ENCODE assay signal across 9 cellular contexts in genomic region chr18:63216911-63217311, GRCh38.
A peak's percentile ranks its signal among the peaks of the same experiment; 100 is the strongest.
DNase-seq lines count a peak whose midpoint lies in the region; ATAC-seq and TF ChIP-seq lines count a peak whose summit lies in the region.
"Had no signal": no experiment of that assay in that cellular context is flagged by ENCODE, and none has a peak within 500 bp of the region (broad histone marks: within the 10 kb centered on the region; RNA-seq: fewer than 3 reads in every experiment).

No MANE protein-coding gene starts in this region.

- TF ChIP-seq CTCF in OCI-LY7 (conservative IDR thresholded peaks at IDR 0.05; ENCODE audit: low read length) (no peak), body of pancreas (IDR thresholded peaks at IDR 0.05) (no peak)

- no peaks in the 10 kb centered on the region for H3K27me3 ChIP-seq in body of pancreas

- peaks cover 53% of the 10 kb centered on the region for H3K36me3 Mint-ChIP-seq in activated CD4-positive, alpha-beta T cell treated with anti-CD3 and anti-CD28 coated beads for 36 hours (ENCODE audit: low read depth)
- peaks cover 19 to 45% of the 10 kb centered on the region in 2 donors for H3K36me3 Mint-ChIP-seq in activated T-cell treated with anti-CD3 and anti-CD28 coated beads, Interleukin-2, amount 50 U/mL, for 72 hours (ENCODE audit: insufficient read depth in 2 of 2)
- H3K36me3 Mint-ChIP-seq in stimulated activated effector memory CD8-positive, alpha-beta T cell treated with anti-CD3 and anti-CD28 coated beads, Interleukin-12 subunit alpha, Interleukin-12 subunit beta, amount 100 ng/mL, for 72 hours, result peaks cover 95% of the 10 kb centered on the region

- H3K4me1 ChIP-seq in OCI-LY7 (ENCODE audit: insufficient read depth, low read length, poor library complexity, severe bottlenecking) (no peaks in the 10 kb centered on the region), body of pancreas (no peaks in the 10 kb centered on the region)

- peaks cover 95% of the 10 kb centered on the region for H3K4me1 Mint-ChIP-seq in activated CD4-positive, alpha-beta T cell treated with anti-CD3 and anti-CD28 coated beads for 36 hours
- H3K4me1 Mint-ChIP-seq in activated T-cell treated with anti-CD3 and anti-CD28 coated beads, Interleukin-2, amount 50 U/mL, for 72 hours (ENCODE audit: low read depth), result peaks cover 95% of the 10 kb centered on the region
- peaks cover 92% of the 10 kb centered on the region for H3K4me1 Mint-ChIP-seq in stimulated activated effector memory CD8-positive, alpha-beta T cell treated with anti-CD3 and anti-CD28 coated beads, Interleukin-12 subunit alpha, Interleukin-12 subunit beta, amount 100 ng/mL, for 72 hours

- peak; percentile 28 for ATAC-seq in activated CD4-positive, alpha-beta T cell treated with anti-CD3 and anti-CD28 coated beads for 36 hours
- peak; percentile 62 for ATAC-seq in HG02885 (IDR thresholded peaks at IDR 0.05; ENCODE audit: poor library complexity, unreplicated experiment)
- ATAC-seq in activated T-cell treated with anti-CD3 and anti-CD28 coated beads, Interleukin-2, amount 50 U/mL, for 72 hours (replicated peaks in 1 of 2), result no peak
- no peak for ATAC-seq in stimulated activated effector memory CD8-positive, alpha-beta T cell treated with anti-CD3 and anti-CD28 coated beads, Interleukin-12 subunit alpha, Interleukin-12 subunit beta, amount 100 ng/mL, for 72 hours
- no peak for ATAC-seq in GM18873 (IDR thresholded peaks at IDR 0.05; ENCODE audit: low FRiP score, unreplicated experiment)
- ATAC-seq in body of pancreas, result no peak

- no peak overlapping the region for H3K4me3 ChIP-seq in OCI-LY7 (ENCODE audit: low read depth, low read length, poor library complexity, severe bottlenecking)
- no peak overlapping the region for H3K4me3 ChIP-seq in body of pancreas

- POLR2A ChIA-PET in activated CD4-positive, alpha-beta T cell treated with anti-CD3 and anti-CD28 coated beads for 36 hours (lab: Charles Lee), result interaction anchor here (0.6 kb wide), 1 partner anchor 54 kb away, joined by 4 read pairs; no protein-coding TSS in a partner anchor
- POLR2A ChIA-PET in OCI-LY7 (lab: Charles Lee), result no interaction called here

- H3K27ac Mint-ChIP-seq in activated CD4-positive, alpha-beta T cell treated with anti-CD3 and anti-CD28 coated beads for 36 hours, result peak overlapping the region; percentile 91
- peak overlapping the region; percentile 98 for H3K27ac Mint-ChIP-seq in activated T-cell treated with anti-CD3 and anti-CD28 coated beads, Interleukin-2, amount 50 U/mL, for 72 hours
- H3K27ac Mint-ChIP-seq in stimulated activated effector memory CD8-positive, alpha-beta T cell treated with anti-CD3 and anti-CD28 coated beads, Interleukin-12 subunit alpha, Interleukin-12 subunit beta, amount 100 ng/mL, for 72 hours, result peak overlapping the region; percentile 99

- H4K20me1 ChIP-seq in OCI-LY7 (ENCODE audit: insufficient read depth, low read length), result no peaks in the 10 kb centered on the region

- H3K27ac ChIP-seq in OCI-LY7 (ENCODE audit: low read depth, low read length, poor library complexity, severe bottlenecking) (no peak overlapping the region), body of pancreas (no peak overlapping the region)

- H3K9me2 ChIP-seq in OCI-LY7 (ENCODE audit: insufficient read depth, low read length), result no peaks in the 10 kb centered on the region

- H3K4me2 ChIP-seq in OCI-LY7 (ENCODE audit: low read length), result no peak overlapping the region

- CTCF ChIA-PET in activated CD4-positive, alpha-beta T cell treated with anti-CD3 and anti-CD28 coated beads for 36 hours (lab: Charles Lee), result interaction anchor here (0.6 to 1.3 kb wide), 4 partner anchors 13 to 100 kb away, joined by 3 read pairs; no protein-coding TSS in a partner anchor
- CTCF ChIA-PET in OCI-LY7 (lab: Charles Lee; ENCODE audit: unreplicated experiment), result no interaction called here

- no peak overlapping the region for H2AFZ ChIP-seq in OCI-LY7 (ENCODE audit: low read length)

- intact Hi-C loops in activated CD4-positive, alpha-beta T cell treated with anti-CD3 and anti-CD28 coated beads for 36 hours (cut with DNase I, micrococcal nuclease), result loop anchor here (1.0 to 5.0 kb wide), 3 partner anchors 16 to 695 kb away; partner anchors contain the start of gene ZCCHC2 (in 1 of the 2)
- intact Hi-C loops in OCI-LY7 (cut with micrococcal nuclease; ENCODE audit: unreplicated experiment), result no loop called here
- intact Hi-C loops in body of pancreas (cut with DNase I), result no loop called here

- no peak for TF ChIP-seq POLR2A in body of pancreas (IDR thresholded peaks at IDR 0.05)

- H3K79me2 ChIP-seq in OCI-LY7 (ENCODE audit: insufficient read depth, low read depth, low read length), result no peaks in the 10 kb centered on the region

- H3K9me3 Mint-ChIP-seq in activated CD4-positive, alpha-beta T cell treated with anti-CD3 and anti-CD28 coated beads for 36 hours (ENCODE audit: low read depth), result peaks cover 9% of the 10 kb centered on the region
- peaks cover 8 to 9% of the 10 kb centered on the region in 2 donors for H3K9me3 Mint-ChIP-seq in activated T-cell treated with anti-CD3 and anti-CD28 coated beads, Interleukin-2, amount 50 U/mL, for 72 hours
- H3K9me3 Mint-ChIP-seq in stimulated activated effector memory CD8-positive, alpha-beta T cell treated with anti-CD3 and anti-CD28 coated beads, Interleukin-12 subunit alpha, Interleukin-12 subunit beta, amount 100 ng/mL, for 72 hours, result peaks cover 8% of the 10 kb centered on the region

- peak; percentile 56 for DNase-seq in activated CD4-positive, alpha-beta T cell treated with anti-CD3 and anti-CD28 coated beads for 36 hours
- DNase-seq in activated CD4-positive, alpha-beta T cell treated with anti-CD3 and anti-CD28 coated beads, Interleukin-2, amount 50 U/mL, for 48 hours, result no peak
- DNase-seq in activated T-cell treated with anti-CD3 and anti-CD28 coated beads, Interleukin-2, amount 50 U/mL, for 72 hours, result peak in 1 of 2 donors; percentile 39
- no peak for DNase-seq in stimulated activated effector memory CD8-positive, alpha-beta T cell treated with anti-CD3 and anti-CD28 coated beads, Interleukin-12 subunit alpha, Interleukin-12 subunit beta, amount 100 ng/mL, for 72 hours (ENCODE audit: low spot score in 2 of 2)
- DNase-seq in OCI-LY7 (ENCODE audit: low spot score), result no peak
- DNase-seq in body of pancreas, result no peak
- DNase-seq: RPMI8226 had no signal

- H3K4me3 Mint-ChIP-seq in activated CD4-positive, alpha-beta T cell treated with anti-CD3 and anti-CD28 coated beads for 36 hours, result peak overlapping the region; percentile 34
- peak overlapping the region; percentile 65 to 91 for H3K4me3 Mint-ChIP-seq in activated T-cell treated with anti-CD3 and anti-CD28 coated beads, Interleukin-2, amount 50 U/mL, for 72 hours
- peak overlapping the region; percentile 77 for H3K4me3 Mint-ChIP-seq in stimulated activated effector memory CD8-positive, alpha-beta T cell treated with anti-CD3 and anti-CD28 coated beads, Interleukin-12 subunit alpha, Interleukin-12 subunit beta, amount 100 ng/mL, for 72 hours

- no TSS peak for BruUV-seq in OCI-LY7 (replicated peaks; lab: Mats Ljungman, UMichigan)

- H3K36me3 ChIP-seq in OCI-LY7 (ENCODE audit: insufficient read depth, low read length), result no peaks in the 10 kb centered on the region
- no peaks in the 10 kb centered on the region for H3K36me3 ChIP-seq in body of pancreas (replicated peaks in 1 of 2; ENCODE audit: insufficient read depth in 1 of 2, low read depth in 2 of 2)

- 65 to 70% methylated on average over 6 of the region's 6 CpGs for WGBS in body of pancreas, 2 donors

- H3K9me3 ChIP-seq in OCI-LY7 (ENCODE audit: low read length) (no peaks in the 10 kb centered on the region), body of pancreas (no peaks in the 10 kb centered on the region)

- H3K27me3 Mint-ChIP-seq in activated CD4-positive, alpha-beta T cell treated with anti-CD3 and anti-CD28 coated beads for 36 hours, result no peaks in the 10 kb centered on the region
- no peaks in the 10 kb centered on the region for H3K27me3 Mint-ChIP-seq in activated T-cell treated with anti-CD3 and anti-CD28 coated beads, Interleukin-2, amount 50 U/mL, for 72 hours (ENCODE audit: low read depth)

Comparison
In these comparisons a context has a peak if more than half of its experiments do, and no peak if none do; other contexts are left out.
1. ATAC-seq: peak in activated CD4-positive, alpha-beta T cell treated with anti-CD3 and anti-CD28 coated beads for 36 hours (single experiment) and HG02885 (single experiment); none in activated T-cell treated with anti-CD3 and anti-CD28 coated beads, Interleukin-2, amount 50 U/mL, for 72 hours (0 of 2), stimulated activated effector memory CD8-positive, alpha-beta T cell treated with anti-CD3 and anti-CD28 coated beads, Interleukin-12 subunit alpha, Interleukin-12 subunit beta, amount 100 ng/mL, for 72 hours (single experiment), GM18873 (single experiment) and body of pancreas (single experiment).
2. intact Hi-C loops: an anchor here in activated CD4-positive, alpha-beta T cell treated with anti-CD3 and anti-CD28 coated beads for 36 hours (1.0 to 5.0 kb wide); none called in OCI-LY7 and body of pancreas.
3. Peak in every context shown above with its lines, with median percentiles within 50 percentile points of each other: H3K27ac Mint-ChIP-seq and H3K4me3 Mint-ChIP-seq.